Comparison of ENCODE assay signal across 18 cellular contexts in the genomic region with DNA sequence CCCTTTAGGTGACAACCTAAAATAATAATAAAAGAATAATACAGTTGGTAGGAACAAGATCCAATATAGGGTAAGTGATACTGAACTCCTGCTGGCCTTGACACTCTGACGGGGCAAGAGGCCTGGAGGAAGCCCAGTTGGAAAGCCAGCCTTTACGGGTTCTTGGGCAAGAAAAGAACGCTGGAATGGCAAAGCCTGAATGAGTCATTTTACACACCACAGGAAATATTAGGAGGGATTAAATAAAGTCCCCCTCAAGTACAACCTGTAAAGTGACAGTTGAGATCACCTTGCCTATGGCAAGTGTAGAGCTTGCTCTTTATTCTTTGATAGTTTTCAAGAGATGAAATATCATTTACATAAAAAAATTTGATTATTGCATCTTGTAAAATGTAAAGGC.
DNase-seq lines count a peak whose midpoint lies in the region; ATAC-seq and TF ChIP-seq lines count a peak whose summit lies in the region.
"Had no signal": no experiment of that assay in that cellular context is flagged by ENCODE, and none has a peak within 500 bp of the region (broad histone marks: within the 10 kb centered on the region; RNA-seq: fewer than 3 reads in every experiment).

No MANE protein-coding gene starts in this region.

- peaks cover 8% of the 10 kb centered on the region for H3K9me3 Mint-ChIP-seq in MCF 10A (ENCODE audit: unreplicated experiment)
- H3K9me3 Mint-ChIP-seq: IgD-negative memory B cell had no signal

- H3K36me3 ChIP-seq in mammary epithelial cell (ENCODE audit: insufficient read depth, low read length) (no peaks in the 10 kb centered on the region), psoas muscle (ENCODE audit: insufficient read depth in 1 of 2, low read depth in 1 of 2) (no peaks in the 10 kb centered on the region), MG63 (no peaks in the 10 kb centered on the region)
- H3K36me3 ChIP-seq: BLaER1 treated with 17β-estradiol and CSF1 and Interleukin-3, amounts not matched to agents 10 nM and 100 nM; HAP-1 had no signal

- H3K4me3 ChIP-seq in mammary epithelial cell (replicated peaks in 1 of 3; ENCODE audit: insufficient read depth in 1 of 3, low read depth in 2 of 3, low read length in 3 of 3) (no peak overlapping the region), psoas muscle (no peak overlapping the region), MG63 (no peak overlapping the region)
- H3K4me3 ChIP-seq: BLaER1 treated with 17β-estradiol and CSF1 and Interleukin-3, amounts not matched to agents 10 nM and 100 nM; GM23248; HAP-1 had no signal

- no peaks in the 10 kb centered on the region for H4K20me1 ChIP-seq in mammary epithelial cell (ENCODE audit: insufficient read depth, low read length)
- H4K20me1 ChIP-seq: BLaER1 treated with 17β-estradiol and CSF1 and Interleukin-3, amounts not matched to agents 10 nM and 100 nM had no signal

- peak in 3 of 4 donors; percentile 31 to 36 (median 35) for ATAC-seq in psoas muscle
- ATAC-seq: HepG2 had no signal

- H3K27me3 ChIP-seq in mammary epithelial cell (ENCODE audit: insufficient read depth, low read length) (no peaks in the 10 kb centered on the region), psoas muscle (ENCODE audit: insufficient read depth in 3 of 3, low read length in 2 of 3) (no peaks in the 10 kb centered on the region), MG63 (no peaks in the 10 kb centered on the region)
- H3K27me3 ChIP-seq: BLaER1 treated with 17β-estradiol and CSF1 and Interleukin-3, amounts not matched to agents 10 nM and 100 nM had no signal

- dilution Hi-C loops in mammary epithelial cell (cut with HindIII; ENCODE audit: low sequenced_read_pairs), result no loop called here

- no TSS peak for BruUV-seq in MCF 10A (replicated peaks; lab: Mats Ljungman, UMichigan)
- no TSS peak for BruUV-seq in mammary epithelial cell (replicated peaks; lab: Mats Ljungman, UMichigan)

- POLR2A ChIA-PET in MCF 10A (lab: Yijun Ruan, JAX), result no interaction called here

- H3K4me2 ChIP-seq in mammary epithelial cell (ENCODE audit: insufficient read depth, low read depth, low read length), result no peak overlapping the region
- H3K4me2 ChIP-seq: BLaER1 treated with 17β-estradiol and CSF1 and Interleukin-3, amounts not matched to agents 10 nM and 100 nM had no signal

- H3K36me3 Mint-ChIP-seq in MCF 10A (ENCODE audit: insufficient read depth, unreplicated experiment), result no peaks in the 10 kb centered on the region
- H3K36me3 Mint-ChIP-seq: CD4-positive, CD25-positive, alpha-beta regulatory T cell; IgD-negative memory B cell had no signal

- CTCF ChIA-PET in MCF 10A (lab: Yijun Ruan, JAX), result no interaction called here
- CTCF ChIA-PET in mammary epithelial cell (lab: Charles Lee; ENCODE audit: low non-redundant PET), result no interaction called here

- H3K27ac Mint-ChIP-seq in MCF 10A (ENCODE audit: low read depth, unreplicated experiment), result no peak overlapping the region
- H3K27ac Mint-ChIP-seq: B cell; CD4-positive, CD25-positive, alpha-beta regulatory T cell; IgD-negative memory B cell had no signal

- no peak overlapping the region for H2AFZ ChIP-seq in mammary epithelial cell (ENCODE audit: low read depth, low read length)
- H2AFZ ChIP-seq: GM23248 had no signal

- TF ChIP-seq CTCF in MCF 10A (IDR thresholded peaks at IDR 0.05; ENCODE audit: unreplicated experiment) (no peak), mammary epithelial cell (conservative IDR thresholded peaks at IDR 0.05 in 1 of 2, IDR thresholded peaks at IDR 0.05 in 1 of 2; ENCODE audit: extremely low read depth in 1 of 2, insufficient read depth in 1 of 2, low read depth in 1 of 2, low read length in 2 of 2) (no peak), psoas muscle (IDR thresholded peaks at IDR 0.05) (no peak)

- H3K79me2 ChIP-seq in mammary epithelial cell (ENCODE audit: insufficient read depth, low read length), result no peaks in the 10 kb centered on the region

- 93% methylated on average over 3 of the region's 3 CpGs for WGBS in mammary epithelial cell (ENCODE audit: low coverage, missing lambda C conversion rate)
- 49 to 76% (median 74%) methylated on average over 3 of the region's 3 CpGs for WGBS in psoas muscle, 3 donors

- no peak overlapping the region for H3K4me3 Mint-ChIP-seq in MCF 10A (ENCODE audit: unreplicated experiment)
- H3K4me3 Mint-ChIP-seq: B cell; CD4-positive, CD25-positive, alpha-beta regulatory T cell; IgD-negative memory B cell had no signal

- H3K4me1 ChIP-seq in mammary epithelial cell (ENCODE audit: insufficient read depth, low read length) (peaks cover 26% of the 10 kb centered on the region), psoas muscle (no peaks in the 10 kb centered on the region)
- H3K4me1 ChIP-seq: BLaER1 treated with 17β-estradiol and CSF1 and Interleukin-3, amounts not matched to agents 10 nM and 100 nM; Caco-2; HAP-1 had no signal

- intact Hi-C loops in MCF 10A (cut with micrococcal nuclease), result no loop called here
- intact Hi-C loops in mammary epithelial cell (cut with micrococcal nuclease), result no loop called here
- intact Hi-C loops in psoas muscle (cut with DNase I), result no loop called here

- no peak overlapping the region for H3K27ac ChIP-seq in mammary epithelial cell (ENCODE audit: insufficient read depth, low read depth, low read length)
- no peak overlapping the region for H3K27ac ChIP-seq in psoas muscle
- H3K27ac ChIP-seq: BLaER1 treated with 17β-estradiol and CSF1 and Interleukin-3, amounts not matched to agents 10 nM and 100 nM; GM23248 had no signal

- H3K9ac ChIP-seq in mammary epithelial cell (ENCODE audit: insufficient read depth, low read length), result no peak overlapping the region
- H3K9ac ChIP-seq: BLaER1 treated with 17β-estradiol and CSF1 and Interleukin-3, amounts not matched to agents 10 nM and 100 nM; GM23248 had no signal

- H3K27me3 Mint-ChIP-seq in MCF 10A (ENCODE audit: insufficient read depth, unreplicated experiment), result no peaks in the 10 kb centered on the region
- H3K27me3 Mint-ChIP-seq: B cell, IgD-negative memory B cell had no signal

- H3K9me3 ChIP-seq in mammary epithelial cell (replicated peaks; ENCODE audit: insufficient read depth, low read length), result no peaks in the 10 kb centered on the region
- no peaks in the 10 kb centered on the region for H3K9me3 ChIP-seq in psoas muscle
- H3K9me3 ChIP-seq in MG63, result no peaks in the 10 kb centered on the region
- H3K9me3 ChIP-seq: BLaER1 treated with 17β-estradiol and CSF1 and Interleukin-3, amounts not matched to agents 10 nM and 100 nM; Caco-2; HAP-1 had no signal

- in situ Hi-C loops in mammary epithelial cell (cut with MboI; ENCODE audit: low sequenced_read_pairs in 2 of 2), result no loop called here

- DNase-seq in MCF 10A (ENCODE audit: unreplicated experiment), result peak; percentile 22
- no peak for DNase-seq in mammary epithelial cell
- peak; percentile 37 for DNase-seq in RPMI7951 (ENCODE audit: low read depth)
- DNase-seq in psoas muscle, result no peak
- DNase-seq in mesenteric fat pad (ENCODE audit: low spot score), result no peak
- no peak for DNase-seq in NCI-H1436 treated with DMSO at 0.1 percent for 48 hours (lab: John Stamatoyannopoulos, UW)
- DNase-seq in MG63, result no peak
- DNase-seq: 8988T; Caco-2; CD4-positive, CD25-positive, alpha-beta regulatory T cell; DND-41; GDM1; GM23248 had no signal

- H3K4me1 Mint-ChIP-seq in MCF 10A (ENCODE audit: insufficient read depth, unreplicated experiment), result peaks cover 25% of the 10 kb centered on the region
- H3K4me1 Mint-ChIP-seq: B cell; CD4-positive, CD25-positive, alpha-beta regulatory T cell; IgD-negative memory B cell had no signal

Comparison
In these comparisons a context has a peak if more than half of its experiments do, and no peak if none do; other contexts are left out.
1. DNase-seq: peak in MCF 10A (single experiment) and RPMI7951 (single experiment); none in mammary epithelial cell (single experiment), psoas muscle (0 of 2), mesenteric fat pad (single experiment), NCI-H1436 treated with DMSO at 0.1 percent for 48 hours (single experiment) and MG63 (single experiment).